8 cellular contexts compared by ENCODE assay signal in the genomic region with DNA sequence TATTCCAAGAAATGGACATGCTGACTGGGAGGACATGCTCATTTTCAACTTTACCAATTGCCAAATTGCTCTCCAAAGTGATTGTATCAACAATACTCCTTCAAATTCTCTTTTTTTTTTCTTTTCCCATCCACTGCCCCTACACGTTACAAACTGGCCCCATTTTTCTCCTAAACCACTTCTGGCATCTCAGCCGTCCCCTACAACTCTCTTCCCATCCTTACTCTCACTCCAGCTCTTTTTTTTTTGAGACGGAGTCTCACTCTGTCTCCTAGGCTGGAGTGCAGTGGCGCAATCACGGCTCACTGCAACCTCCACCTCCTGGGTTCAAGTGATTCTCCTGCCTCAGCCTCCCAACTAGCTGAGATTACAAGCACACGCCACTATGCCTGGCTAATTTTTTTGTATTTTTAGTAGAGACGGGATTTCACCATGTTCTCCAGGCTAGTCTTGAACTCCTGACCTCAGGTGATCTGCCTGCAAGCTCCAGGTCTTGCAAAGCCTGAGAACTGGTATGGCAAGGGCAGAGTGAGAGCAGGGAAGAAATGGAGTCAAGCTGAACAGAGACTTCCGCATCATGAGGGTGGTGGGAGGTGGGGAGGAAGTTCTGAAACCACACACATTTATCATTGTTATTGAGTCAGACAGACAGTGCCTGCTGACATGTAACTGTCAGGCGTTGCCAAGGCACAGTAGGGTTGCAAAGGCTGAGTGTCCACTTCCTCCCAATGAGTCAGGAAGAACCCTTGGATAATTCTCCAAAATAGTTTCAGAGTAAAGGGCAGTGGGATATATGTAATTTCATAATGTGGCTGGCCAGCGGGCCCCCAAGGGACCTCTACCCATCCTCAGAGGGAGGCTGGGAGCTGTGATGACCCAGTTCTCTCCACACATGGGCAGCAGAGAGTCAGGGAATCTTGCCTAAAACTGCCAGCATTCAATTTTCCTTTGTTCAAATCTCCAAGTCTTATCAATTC. TPM values are rescaled to one million over a fixed set of nuclear protein-coding genes. Genes with fewer than 3 reads are reported as not detected.
A peak's percentile ranks its signal among the peaks of the same experiment; 100 is the strongest.
DNase-seq lines count a peak whose midpoint lies in the region; ATAC-seq and TF ChIP-seq lines count a peak whose summit lies in the region.

No MANE protein-coding gene starts in this region.

- H3K27ac Mint-ChIP-seq in activated CD8-positive, alpha-beta T cell treated with anti-CD3 and anti-CD28 coated beads for 36 hours, result peak overlapping the region; percentile 88

- TF ChIP-seq POLR2A in GM19099 (IDR thresholded peaks at IDR 0.05; ENCODE audit: extremely low read depth, insufficient read length, low read depth), result peak; percentile 41
- peak in 1 of 4 donors; percentile 7 for TF ChIP-seq POLR2A in esophagus squamous epithelium (IDR thresholded peaks at IDR 0.05)

- no peak for DNase-seq in AG04450 (ENCODE audit: low read depth, low spot score)
- DNase-seq in NOMO-1 (lab: John Stamatoyannopoulos, UW; ENCODE audit: unreplicated experiment in 2 of 2), result peak; percentile 97
- peak; percentile 87 for DNase-seq in activated CD8-positive, alpha-beta T cell treated with anti-CD3 and anti-CD28 coated beads for 36 hours
- no peak for DNase-seq in esophagus squamous epithelium (lab: John Stamatoyannopoulos, UW)
- no peak for DNase-seq in retinal pigment epithelial cell (ENCODE audit: low read depth)
- no peak for DNase-seq in NCI-H1436 (lab: John Stamatoyannopoulos, UW)

- 54 to 58% methylated on average over 10 of the region's 10 CpGs for WGBS in esophagus squamous epithelium, 2 donors

- H3K36me3 ChIP-seq in esophagus squamous epithelium, result no peaks in the 10 kb centered on the region

- no peaks in the 10 kb centered on the region for H3K27me3 Mint-ChIP-seq in activated CD8-positive, alpha-beta T cell treated with anti-CD3 and anti-CD28 coated beads for 36 hours

- H3K27ac ChIP-seq in AG04450 (ENCODE audit: low read depth, low read length) (no peak overlapping the region), esophagus squamous epithelium (peak overlapping the region in 3 of 4 donors; percentile 22 to 75 (median 35))

- H3K4me3 Mint-ChIP-seq in activated CD8-positive, alpha-beta T cell treated with anti-CD3 and anti-CD28 coated beads for 36 hours, result peak overlapping the region; percentile 1

- no peaks in the 10 kb centered on the region for H3K27me3 ChIP-seq in AG04450 (ENCODE audit: control insufficient read depth, insufficient read depth, low read length)
- no peaks in the 10 kb centered on the region for H3K27me3 ChIP-seq in esophagus squamous epithelium

- CTCF ChIA-PET in AG04450 (lab: Charles Lee), result interaction anchor here (0.6 kb wide), 1 partner anchor 196 kb away, joined by 5 read pairs; no protein-coding TSS in a partner anchor
- CTCF ChIA-PET in activated CD8-positive, alpha-beta T cell treated with anti-CD3 and anti-CD28 coated beads for 36 hours (lab: Charles Lee), result interaction anchor here (0.8 to 1.5 kb wide), 8 partner anchors 9 to 360 kb away, joined by 3 to 4 read pairs (median 4); a partner anchor contains a TSS

- H3K4me3 ChIP-seq in AG04450 (ENCODE audit: low read depth, low read length) (no peak overlapping the region), esophagus squamous epithelium (no peak overlapping the region), retinal pigment epithelial cell (ENCODE audit: low read length) (no peak overlapping the region)

- H3K4me1 Mint-ChIP-seq in activated CD8-positive, alpha-beta T cell treated with anti-CD3 and anti-CD28 coated beads for 36 hours (ENCODE audit: low read depth), result peaks cover 23% of the 10 kb centered on the region

- H3K9me3 Mint-ChIP-seq in activated CD8-positive, alpha-beta T cell treated with anti-CD3 and anti-CD28 coated beads for 36 hours, result no peaks in the 10 kb centered on the region

- TF ChIP-seq CTCF in AG04450 (IDR thresholded peaks at IDR 0.05; ENCODE audit: low read depth, low read length) (peak; percentile 49), esophagus squamous epithelium (IDR thresholded peaks at IDR 0.05) (peak in 3 of 6 experiments; percentile 9 to 33 (median 16)), retinal pigment epithelial cell (conservative IDR thresholded peaks at IDR 0.05; ENCODE audit: low read depth, low read length) (peak; percentile 53)
- peak; percentile 55 for TF ChIP-seq CTCF in activated CD8-positive, alpha-beta T cell treated with anti-CD3 and anti-CD28 coated beads for 36 hours (IDR thresholded peaks at IDR 0.05)

- peak; percentile 96 for ATAC-seq in activated CD8-positive, alpha-beta T cell treated with anti-CD3 and anti-CD28 coated beads for 36 hours
- no peak for ATAC-seq in HG03108 (IDR thresholded peaks at IDR 0.05; ENCODE audit: unreplicated experiment)

- intact Hi-C loops in activated CD8-positive, alpha-beta T cell treated with anti-CD3 and anti-CD28 coated beads for 36 hours (cut with micrococcal nuclease), result no loop called here
- intact Hi-C loops in esophagus squamous epithelium (cut with DNase I), result no loop called here

- no peaks in the 10 kb centered on the region for H3K36me3 Mint-ChIP-seq in activated CD8-positive, alpha-beta T cell treated with anti-CD3 and anti-CD28 coated beads for 36 hours (ENCODE audit: low read depth)

- H3K9me3 ChIP-seq in AG04450 (ENCODE audit: control insufficient read depth, insufficient read depth, low read length) (no peaks in the 10 kb centered on the region), esophagus squamous epithelium (no peaks in the 10 kb centered on the region)

- POLR2A ChIA-PET in AG04450 (lab: Yijun Ruan, JAX), result no interaction called here
- POLR2A ChIA-PET in activated CD8-positive, alpha-beta T cell treated with anti-CD3 and anti-CD28 coated beads for 36 hours (lab: Charles Lee), result interaction anchor here (0.7 to 1.5 kb wide), 4 partner anchors 10 to 370 kb away, joined by 3 to 5 read pairs (median 4); a partner anchor contains a TSS

- peaks cover 0 to 20% (median 4%) of the 10 kb centered on the region in 3 donors for H3K4me1 ChIP-seq in esophagus squamous epithelium

RNA-seq across cellular contexts. Expression of a gene that starts 17.4 kb away (rescaled TPM):
- not detected in 2 replicates for polyA plus RNA-seq in AG04450 (2011; rRNA removed)
- not detected in 2 replicates for polyA minus RNA-seq in AG04450 (2011; rRNA and poly(A)+ RNA removed)
- total RNA-seq in activated CD8-positive, alpha-beta T cell treated with anti-CD3 and anti-CD28 coated beads for 36 hours, result not detected
- not detected for total RNA-seq in esophagus squamous epithelium

RNA-seq across cellular contexts. Expression of a gene that starts 33.6 kb away (rescaled TPM):
- polyA plus RNA-seq in AG04450 (2011; rRNA removed), result 345 and 400 TPM in 2 replicates
- 212 and 366 TPM in 2 replicates for polyA minus RNA-seq in AG04450 (2011; rRNA and poly(A)+ RNA removed)
- total RNA-seq in activated CD8-positive, alpha-beta T cell treated with anti-CD3 and anti-CD28 coated beads for 36 hours, result 100 to 1,000 TPM; 292 to 310 TPM
- 100 to 1,000 TPM; 157 to 259 (median 192) TPM for total RNA-seq in esophagus squamous epithelium

RNA-seq across cellular contexts. Expression of a gene that starts 42.0 kb away (rescaled TPM):
- polyA plus RNA-seq in AG04450 (2011; rRNA removed), result not detected in 2 replicates
- polyA minus RNA-seq in AG04450 (2011; rRNA and poly(A)+ RNA removed), result not detected in 2 replicates
- not detected for total RNA-seq in activated CD8-positive, alpha-beta T cell treated with anti-CD3 and anti-CD28 coated beads for 36 hours
- not detected for total RNA-seq in esophagus squamous epithelium

Comparison
In these comparisons a context has a peak if more than half of its experiments do, and no peak if none do; other contexts are left out.
1. DNase-seq: peak in NOMO-1 (2 of 2) and activated CD8-positive, alpha-beta T cell treated with anti-CD3 and anti-CD28 coated beads for 36 hours (single experiment); none in AG04450 (single experiment), esophagus squamous epithelium (single experiment), retinal pigment epithelial cell (single experiment) and NCI-H1436 (single experiment).